9 cellular contexts compared by ENCODE assay signal in genomic region chr19:11154683-11155047, GRCh38. TPM values are rescaled to one million over a fixed set of nuclear protein-coding genes. Genes with fewer than 3 reads are reported as not detected.
DNase-seq lines count a peak whose midpoint lies in the region; ATAC-seq and TF ChIP-seq lines count a peak whose summit lies in the region.
"Had no signal": no experiment of that assay in that cellular context is flagged by ENCODE, and none has a peak within 500 bp of the region (broad histone marks: within the 10 kb centered on the region; RNA-seq: fewer than 3 reads in every experiment).

No MANE protein-coding gene starts in this region.

- H4K20me1 ChIP-seq in DOHH2 (ENCODE audit: control insufficient read depth, insufficient read depth, low read depth, low read length): peaks cover 4% of the 10 kb centered on the region
- H4K20me1 ChIP-seq in MM.1S (ENCODE audit: insufficient read depth, low read length): no peaks in the 10 kb centered on the region
- H4K20me1 ChIP-seq in neural progenitor cell (ENCODE audit: low read depth): no peaks in the 10 kb centered on the region

- H3K9me3 Mint-ChIP-seq in neural progenitor cell: no peaks in the 10 kb centered on the region

- in situ Hi-C loops in ACHN (cut with HindIII; ENCODE audit: low pct_ligation_motif_present, low pct_unique_long_range_greater_than_20kb, low sequenced_read_pairs): no loop called here

- ATAC-seq in HG03378 (IDR thresholded peaks at IDR 0.05; ENCODE audit: unreplicated experiment): no peak

- H3K4me2 ChIP-seq in DOHH2 (ENCODE audit: low read length) (peak overlapping the region; percentile 98), MM.1S (ENCODE audit: low read depth, low read length) (peak overlapping the region; percentile 90), neural progenitor cell (peak overlapping the region; percentile 94)

- intact Hi-C loops in colonic mucosa (cut with DNase I): no loop called here
- intact Hi-C loops in ascending aorta (cut with DNase I): no loop called here

- H3K4me3 Mint-ChIP-seq in neural progenitor cell: peak overlapping the region; percentile 89

- H3K27me3 Mint-ChIP-seq in neural progenitor cell (ENCODE audit: insufficient read depth, low read depth): peaks cover 4% of the 10 kb centered on the region

- TF ChIP-seq CTCF in DOHH2 (IDR thresholded peaks at IDR 0.05; ENCODE audit: low read depth, low read length, poor library complexity, severe bottlenecking): no peak
- no peak for TF ChIP-seq CTCF in MM.1S (IDR thresholded peaks at IDR 0.05; ENCODE audit: low read length)
- TF ChIP-seq CTCF in colonic mucosa (IDR thresholded peaks at IDR 0.05): no peak
- TF ChIP-seq CTCF in neural progenitor cell (IDR thresholded peaks at IDR 0.05): no peak
- TF ChIP-seq CTCF in ascending aorta (IDR thresholded peaks at IDR 0.05): no peak

- no peaks in the 10 kb centered on the region for H3K9me3 ChIP-seq in DOHH2 (ENCODE audit: control insufficient read depth, insufficient read depth, low read length)
- H3K9me3 ChIP-seq in MM.1S (replicated peaks; ENCODE audit: insufficient read depth, low read length): no peaks in the 10 kb centered on the region
- no peaks in the 10 kb centered on the region for H3K9me3 ChIP-seq in colonic mucosa
- no peaks in the 10 kb centered on the region for H3K9me3 ChIP-seq in neural progenitor cell (ENCODE audit: low read depth)
- no peaks in the 10 kb centered on the region for H3K9me3 ChIP-seq in ascending aorta

- H3K27ac ChIP-seq in DOHH2 (ENCODE audit: low read depth, low read length): peak overlapping the region; percentile 66
- no peak overlapping the region for H3K27ac ChIP-seq in MM.1S (ENCODE audit: low read length)
- H3K27ac ChIP-seq in colonic mucosa: no peak overlapping the region
- no peak overlapping the region for H3K27ac ChIP-seq in neural progenitor cell
- H3K27ac ChIP-seq in ascending aorta: no peak overlapping the region

- H3K79me2 ChIP-seq in DOHH2 (ENCODE audit: control insufficient read depth, low read length) (peaks cover 52% of the 10 kb centered on the region), MM.1S (ENCODE audit: low read length) (peaks cover 47% of the 10 kb centered on the region), neural progenitor cell (ENCODE audit: low read depth) (peaks cover 55% of the 10 kb centered on the region)

- H3K9ac ChIP-seq in MM.1S (ENCODE audit: low read length) (peak overlapping the region; percentile 90; the same call in 1 of the 2 replicates), colonic mucosa (ENCODE audit: low read depth in 2 of 2, low read length in 2 of 2) (no peak overlapping the region), neural progenitor cell (peak overlapping the region; percentile 87)

- H3K36me3 Mint-ChIP-seq in neural progenitor cell: peaks cover 8% of the 10 kb centered on the region

- H3K27me3 ChIP-seq in DOHH2 (ENCODE audit: control insufficient read depth, low read length) (no peaks in the 10 kb centered on the region), MM.1S (replicated peaks; ENCODE audit: insufficient read depth, low read length) (no peaks in the 10 kb centered on the region), colonic mucosa (no peaks in the 10 kb centered on the region), neural progenitor cell (no peaks in the 10 kb centered on the region), ascending aorta (no peaks in the 10 kb centered on the region)

- H3K4me3 ChIP-seq in DOHH2 (ENCODE audit: low read length): peak overlapping the region; percentile 90
- H3K4me3 ChIP-seq in MM.1S (ENCODE audit: low read length): peak overlapping the region; percentile 98
- peak overlapping the region; percentile 80 for H3K4me3 ChIP-seq in colonic mucosa
- peak overlapping the region; percentile 85 for H3K4me3 ChIP-seq in neural progenitor cell
- no peak overlapping the region for H3K4me3 ChIP-seq in ascending aorta

- H3K4me1 Mint-ChIP-seq in neural progenitor cell: peaks cover 14% of the 10 kb centered on the region

- H3K9me2 ChIP-seq in DOHH2 (replicated peaks; ENCODE audit: control insufficient read depth, low read length) (no peaks in the 10 kb centered on the region), MM.1S (replicated peaks; ENCODE audit: insufficient read depth, low read length) (no peaks in the 10 kb centered on the region)

- H3K27ac Mint-ChIP-seq in neural progenitor cell: no peak overlapping the region

- DNase-seq in MM.1S (no peak), colonic mucosa (no peak), neural progenitor cell (ENCODE audit: low spot score) (no peak), ACHN (no peak), anterior cingulate cortex (lab: John Stamatoyannopoulos, UW) (no peak), ascending aorta (ENCODE audit: low spot score in 2 of 2) (no peak)
- DNase-seq: stimulated activated naive CD4-positive, alpha-beta T cell treated with Interleukin-2 at 50 U/mL for 16 hours had no signal

- H3K4me1 ChIP-seq in DOHH2 (ENCODE audit: control insufficient read depth, low read length) (peaks cover 17% of the 10 kb centered on the region), MM.1S (ENCODE audit: low read length) (peaks cover 10% of the 10 kb centered on the region; the same call in 1 of the 2 replicates), colonic mucosa (no peaks in the 10 kb centered on the region), neural progenitor cell (peaks cover 8% of the 10 kb centered on the region), ascending aorta (peaks cover 11 to 51% of the 10 kb centered on the region in 2 donors)

- peaks cover 36% of the 10 kb centered on the region for H3K36me3 ChIP-seq in DOHH2 (ENCODE audit: control insufficient read depth, low read length)
- H3K36me3 ChIP-seq in MM.1S (replicated peaks; ENCODE audit: insufficient read depth, low read length): no peaks in the 10 kb centered on the region
- H3K36me3 ChIP-seq in colonic mucosa: no peaks in the 10 kb centered on the region
- H3K36me3 ChIP-seq in neural progenitor cell: no peaks in the 10 kb centered on the region
- H3K36me3 ChIP-seq in ascending aorta: no peaks in the 10 kb centered on the region

- peaks cover under 1% of the 10 kb centered on the region; the same call in 1 of the 2 replicates for H3F3A ChIP-seq in DOHH2 (ENCODE audit: control insufficient read depth, insufficient read depth)
- H3F3A ChIP-seq in MM.1S (ENCODE audit: insufficient read depth, low read length): no peaks in the 10 kb centered on the region
- no peaks in the 10 kb centered on the region for H3F3A ChIP-seq in neural progenitor cell (ENCODE audit: low read depth)

- H2AFZ ChIP-seq in MM.1S (ENCODE audit: low read length) (0 out of 2 replicates have a peak overlapping the region, but pooled peaks have one; percentile 89), neural progenitor cell (replicated peaks) (no peak overlapping the region)

RNA-seq across cellular contexts. Expression of gene SPC24, which starts 0.9 kb away (rescaled TPM):
- total RNA-seq in colonic mucosa (10 to 100 TPM in 1 of 2 donors, 1 to 10 TPM in 1; 9.4 to 47.6 TPM), neural progenitor cell (ENCODE audit: low replicate concordance) (56.7 and 57.1 TPM in 2 replicates), ascending aorta (1.1 TPM)

RNA-seq across cellular contexts. Expression of gene KANK2, which starts 42.7 kb away (rescaled TPM):
- total RNA-seq in colonic mucosa (10 to 100 TPM; 44.1 to 87.8 TPM), neural progenitor cell (ENCODE audit: low replicate concordance) (17.5 and 35.4 TPM in 2 replicates), ascending aorta (572 TPM)

Comparison
In these comparisons a context has a peak if more than half of its experiments do, and no peak if none do; other contexts are left out.
1. H3K4me3 ChIP-seq: peak in DOHH2 (single experiment), MM.1S (single experiment), colonic mucosa (single experiment) and neural progenitor cell (single experiment); none in ascending aorta (0 of 2).
2. H3K9ac ChIP-seq: peak in MM.1S (single experiment) and neural progenitor cell (single experiment); none in colonic mucosa (0 of 2).
3. Peak in every context shown above with its lines, with median percentiles within 50 percentile points of each other: H3K4me2 ChIP-seq.